In the genomic region with DNA sequence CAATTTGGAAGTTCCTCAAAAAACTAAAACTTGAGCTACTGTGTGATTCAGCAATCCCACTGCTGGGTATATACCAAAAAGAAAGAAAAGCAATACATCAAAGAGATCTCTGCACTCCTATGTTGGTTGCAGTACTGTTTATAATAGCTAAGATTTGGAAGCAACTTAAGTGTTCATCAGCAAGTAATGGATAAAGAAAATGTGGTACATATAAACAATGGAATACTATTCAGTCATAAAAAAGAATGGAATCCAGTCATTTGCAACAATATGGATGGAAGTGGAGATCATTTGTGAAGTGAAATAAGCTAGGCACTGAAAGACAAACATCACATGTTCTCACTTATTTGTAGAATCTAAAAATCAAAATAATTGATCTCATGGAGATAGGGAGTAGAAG, we compare ENCODE assay signal across 11 cellular contexts.
"Had no signal": no experiment of that assay in that cellular context is flagged by ENCODE, and none has a peak within 500 bp of the region (broad histone marks: within the 10 kb centered on the region; RNA-seq: fewer than 3 reads in every experiment).

No MANE protein-coding gene starts in this region.

- H2AFZ ChIP-seq: GM23248, GM23338 had no signal

- H3K27ac ChIP-seq: GM23248 had no signal

- H3K36me3 ChIP-seq: HAP-1 had no signal

- H3K4me3 ChIP-seq: GM23248, GM23338, HAP-1 had no signal

- DNase-seq: GM23248, GOT3, H7, H9, HCEC 1CT, HFFc6 had no signal

- H3K4me2 ChIP-seq: GM23338 had no signal

- FAIRE-seq: H1, H54 had no signal

- H3K9ac ChIP-seq: GM23248 had no signal

- ATAC-seq: GM23338, HCT116 had no signal

- H3K4me1 ChIP-seq: HAP-1 had no signal

- H3K9me3 ChIP-seq: HAP-1 had no signal
